ENCODE assay signal across 18 cellular contexts in genomic region chr4:24743931-24744330, GRCh38. TPM values are rescaled to one million over a fixed set of nuclear protein-coding genes. Genes with fewer than 3 reads are reported as not detected.
DNase-seq lines count a peak whose midpoint lies in the region; ATAC-seq and FAIRE-seq lines count a peak whose summit lies in the region.
"Had no signal": no experiment of that assay in that cellular context is flagged by ENCODE, and none has a peak within 500 bp of the region (broad histone marks: within the 10 kb centered on the region; RNA-seq: fewer than 3 reads in every experiment).

No MANE protein-coding gene starts in this region.

- H2AFZ ChIP-seq in neuronal stem cell (ENCODE audit: low read length) = no peak overlapping the region

- H3K18ac ChIP-seq in neuronal stem cell (ENCODE audit: low read length) = no peak overlapping the region

- no peak for ATAC-seq in HG02938 (IDR thresholded peaks at IDR 0.05; ENCODE audit: unreplicated experiment)
- ATAC-seq: activated T-helper 17 cell treated with anti-CD3 and anti-CD28 coated beads, Interleukin-2, amount 50 U/mL, for 72 hours; SK-N-SH treated with all-trans-retinoic acid at 6 μM for 48 hours had no signal

- no peak for FAIRE-seq in GM19239 (lab: Jason Lieb, UNC)
- FAIRE-seq in small intestine (lab: Jason Lieb, UNC) = no peak

- no CpG with 5 or more reads among the region's 5 CpGs for WGBS in neuronal stem cell (ENCODE audit: extremely low coverage in 2 of 2, insufficient read length in 2 of 2, insufficient replicate concordance in 1 of 2), 2 donors
- WGBS in small intestine, 3 donors = 74 to 83% (median 79%) methylated on average over 5 of the region's 5 CpGs

- no peaks in the 10 kb centered on the region for H3K79me1 ChIP-seq in neuronal stem cell (ENCODE audit: low read depth, low read length)

- H3K14ac ChIP-seq in neuronal stem cell (ENCODE audit: low read length) = no peak overlapping the region

- no peak overlapping the region for H2BK5ac ChIP-seq in neuronal stem cell (ENCODE audit: low read length)

- H4K8ac ChIP-seq in neuronal stem cell (ENCODE audit: low read depth, low read length) = no peak overlapping the region

- H3K36me3 ChIP-seq in neuronal stem cell (replicated peaks in 1 of 2; ENCODE audit: control insufficient read depth in 2 of 2, insufficient read depth in 2 of 2, low read length in 2 of 2) (no peaks in the 10 kb centered on the region), small intestine (ENCODE audit: control insufficient read depth in 2 of 2, insufficient read depth in 2 of 2, low read length in 2 of 2) (no peaks in the 10 kb centered on the region)
- H3K36me3 ChIP-seq: BLaER1, left ventricle myocardium inferior, upper lobe of left lung had no signal

- no peak overlapping the region for H3K4me2 ChIP-seq in neuronal stem cell (ENCODE audit: insufficient read depth, low read length, poor library complexity, severe bottlenecking)
- H3K4me2 ChIP-seq: BLaER1 had no signal

- no peak overlapping the region for H2AK5ac ChIP-seq in neuronal stem cell (ENCODE audit: low read depth, low read length)

- H3K9me3 ChIP-seq in neuronal stem cell (replicated peaks in 1 of 2; ENCODE audit: control insufficient read depth in 2 of 2, insufficient read depth in 1 of 2, low read depth in 1 of 2, low read length in 2 of 2) (no peaks in the 10 kb centered on the region), small intestine (ENCODE audit: control insufficient read depth, low read depth) (no peaks in the 10 kb centered on the region)
- H3K9me3 ChIP-seq: left ventricle myocardium inferior, mucosa of descending colon, upper lobe of left lung had no signal

- H2BK120ac ChIP-seq in neuronal stem cell (ENCODE audit: low read depth, low read length) = no peak overlapping the region

- H2BK12ac ChIP-seq in neuronal stem cell (ENCODE audit: low read length) = no peak overlapping the region

- H3K4me3 ChIP-seq in neuronal stem cell (ENCODE audit: low read length in 2 of 2) = no peak overlapping the region
- H3K4me3 ChIP-seq in small intestine (ENCODE audit: low read depth in 1 of 2, low read length in 2 of 2) = no peak overlapping the region
- H3K4me3 ChIP-seq: BLaER1, left ventricle myocardium inferior, mucosa of descending colon, upper lobe of left lung had no signal

- no peak overlapping the region for H3K9ac ChIP-seq in neuronal stem cell (ENCODE audit: low read depth, low read length, poor library complexity)
- H3K9ac ChIP-seq: BLaER1 had no signal

- H3K27ac ChIP-seq in neuronal stem cell (replicated peaks; ENCODE audit: low read length) (no peak overlapping the region), small intestine (ENCODE audit: low read depth in 1 of 2, low read length in 1 of 2) (no peak overlapping the region)
- H3K27ac ChIP-seq: BLaER1, left ventricle myocardium inferior, upper lobe of left lung had no signal

- no peak overlapping the region for H4K91ac ChIP-seq in neuronal stem cell (ENCODE audit: low read depth, low read length, poor library complexity)

- H2BK15ac ChIP-seq in neuronal stem cell (ENCODE audit: low read length) = no peak overlapping the region

- H3K4me1 ChIP-seq in neuronal stem cell (ENCODE audit: control insufficient read depth in 2 of 2, insufficient read depth in 1 of 2, low read depth in 1 of 2, low read length in 2 of 2) = peaks cover 0 to 11% of the 10 kb centered on the region in 2 donors
- H3K4me1 ChIP-seq in small intestine (ENCODE audit: control insufficient read depth in 2 of 2, insufficient read depth in 1 of 2, low read depth in 1 of 2, low read length in 1 of 2) = no peaks in the 10 kb centered on the region
- H3K4me1 ChIP-seq: BLaER1, upper lobe of left lung had no signal

- DNase-seq in EH (ENCODE audit: low read depth) (peak; percentile 62), astrocyte of the hippocampus (ENCODE audit: low read depth, low spot score) (peak; percentile 55), iPS-NIHi11 (ENCODE audit: low spot score) (peak; percentile 67), neuronal stem cell (ENCODE audit: low spot score) (peak; percentile 38), GM19239 (ENCODE audit: insufficient read length, low spot score) (no peak), small intestine (no peak), retina (no peak)
- DNase-seq: activated naive CD8-positive, alpha-beta T cell treated with anti-CD3 and anti-CD28 coated beads for 36 hours; DND-41; left ventricle myocardium inferior; mucosa of descending colon; NCI-H146; NCI-H748 treated with DMSO at 0.1 percent for 48 hours; upper lobe of left lung had no signal

- H3K4ac ChIP-seq in neuronal stem cell (ENCODE audit: low read length) = no peak overlapping the region

- H3K27me3 ChIP-seq in neuronal stem cell (ENCODE audit: control insufficient read depth in 3 of 3, insufficient read depth in 3 of 3, low read depth in 1 of 3, low read length in 3 of 3) (no peaks in the 10 kb centered on the region), small intestine (ENCODE audit: control insufficient read depth in 2 of 2, insufficient read depth in 2 of 2, low read length in 2 of 2) (no peaks in the 10 kb centered on the region)
- H3K27me3 ChIP-seq: BLaER1, upper lobe of left lung had no signal

- no peak overlapping the region for H3K23ac ChIP-seq in neuronal stem cell (ENCODE audit: low read depth, low read length, poor library complexity)

RNA-seq across cellular contexts. Expression of gene SOD3, which starts 51.4 kb away (rescaled TPM):
- polyA plus RNA-seq in neuronal stem cell (2013, experiment 1 of 2) = 4.6 TPM
- polyA plus RNA-seq in neuronal stem cell (2013, experiment 2 of 2) = 4.4 TPM
- polyA plus RNA-seq in small intestine = 10 to 100 TPM in 1 of 3 donors, 1 to 10 TPM in 1, not detected in 1; 1.6 to 15.6 TPM

Comparison
In these comparisons a context has a peak if more than half of its experiments do, and no peak if none do; other contexts are left out.
1. DNase-seq: peak in EH (single experiment), astrocyte of the hippocampus (single experiment), iPS-NIHi11 (single experiment) and neuronal stem cell (single experiment); none in GM19239 (single experiment), small intestine (single experiment) and retina (single experiment).